ENCODE assay signal across 27 cellular contexts in genomic region chr1:9838946-9839345, GRCh38. TPM values are rescaled to one million over a fixed set of nuclear protein-coding genes. Genes with fewer than 3 reads are reported as not detected.
A peak's percentile ranks its signal among the peaks of the same experiment; 100 is the strongest.
DNase-seq lines count a peak whose midpoint lies in the region; ATAC-seq and TF ChIP-seq lines count a peak whose summit lies in the region.
"Had no signal": no experiment of that assay in that cellular context is flagged by ENCODE, and none has a peak within 500 bp of the region (broad histone marks: within the 10 kb centered on the region; RNA-seq: fewer than 3 reads in every experiment).

No MANE protein-coding gene starts in this region.

- intact Hi-C loops in posterior vena cava (cut with DNase I) = no loop called here

- H3K27me3 ChIP-seq in foreskin keratinocyte = no peaks in the 10 kb centered on the region
- H3K27me3 ChIP-seq: gastroesophageal sphincter, MG63, pancreas, stomach, thyroid gland had no signal

- H3K27ac ChIP-seq in foreskin keratinocyte = peak overlapping the region; percentile 22
- H3K27ac ChIP-seq: gastroesophageal sphincter, HL-60, pancreas, PC-9, stomach, thyroid gland had no signal

- H3K4me1 ChIP-seq in foreskin keratinocyte = peaks cover 65% of the 10 kb centered on the region

- peak; percentile 43 for DNase-seq in COLO829 (ENCODE audit: low spot score)
- DNase-seq in NCI-H748 (lab: John Stamatoyannopoulos, UW; ENCODE audit: unreplicated experiment) = peak; percentile 88
- DNase-seq in foreskin keratinocyte = no peak
- DNase-seq in posterior vena cava (ENCODE audit: low spot score) = peak; percentile 60
- no peak for DNase-seq in DMS 273 (lab: John Stamatoyannopoulos, UW; ENCODE audit: unreplicated experiment)
- no peak for DNase-seq in NCI-H2171 (lab: John Stamatoyannopoulos, UW)
- no peak for DNase-seq in germinal center (ENCODE audit: low spot score)
- DNase-seq: ACHN; activated CD4-positive, alpha-beta T cell treated with anti-CD3 and anti-CD28 coated beads for 4 hours; DMS153; effector CD4-positive, alpha-beta T cell; HCEC 1CT; KG1; mammary epithelial cell; MG63; NCI-H1105 treated with DMSO at 0.1 percent for 48 hours; NCI-H2029; NCI-H446; PC-9; right cardiac atrium; stimulated activated CD4-positive, alpha-beta T cell treated with anti-CD3 and anti-CD28 coated beads, Interleukin-12 subunit alpha, Interleukin-12 subunit beta, amount 100 ng/mL, for 4 hours; stimulated activated CD4-positive, alpha-beta T cell treated with anti-CD3 and anti-CD28 coated beads, Interleukin-4, amount 100 ng/mL, for 1 hour; stomach; thyroid gland had no signal

- no peak for ATAC-seq in foreskin keratinocyte
- ATAC-seq: gastroesophageal sphincter, pancreas, right cardiac atrium had no signal

- TF ChIP-seq CTCF in foreskin keratinocyte (conservative IDR thresholded peaks at IDR 0.05) = no peak

RNA-seq across cellular contexts. Expression of gene CLSTN1, which starts 15.2 kb away (rescaled TPM):
- total RNA-seq in foreskin keratinocyte (287 and 346 TPM in 2 replicates), posterior vena cava (10 to 100 TPM; 59.8 to 77.9 TPM)
- polyA plus RNA-seq in foreskin keratinocyte = 237 and 287 TPM in 2 replicates

Comparison
In these comparisons a context has a peak if more than half of its experiments do, and no peak if none do; other contexts are left out.
1. DNase-seq: peak in COLO829 (single experiment), NCI-H748 (single experiment) and posterior vena cava (single experiment); none in foreskin keratinocyte (0 of 2), DMS 273 (single experiment), NCI-H2171 (single experiment) and germinal center (single experiment).